In genomic region chr12:131673519-131674265, GRCh38 we compare ENCODE assay signal across 16 cellular contexts. TPM values are rescaled to one million over a fixed set of nuclear protein-coding genes. Genes with fewer than 3 reads are reported as not detected.
DNase-seq lines count a peak whose midpoint lies in the region; ATAC-seq lines count a peak whose summit lies in the region.
"Had no signal": no experiment of that assay in that cellular context is flagged by ENCODE, and none has a peak within 500 bp of the region (broad histone marks: within the 10 kb centered on the region; RNA-seq: fewer than 3 reads in every experiment).

No MANE protein-coding gene starts in this region.

- H3K18ac ChIP-seq in neuronal stem cell (ENCODE audit: low read length) = no peak overlapping the region
- no peak overlapping the region for H3K18ac ChIP-seq in mesendoderm (ENCODE audit: low read length)

- H3K4ac ChIP-seq in neuronal stem cell (ENCODE audit: low read length) = no peak overlapping the region
- no peak overlapping the region for H3K4ac ChIP-seq in mesendoderm (ENCODE audit: low read depth, low read length)

- no peak for ATAC-seq in GM21367 (IDR thresholded peaks at IDR 0.05; ENCODE audit: unreplicated experiment)
- ATAC-seq: activated CD8-positive, alpha-beta memory T cell treated with anti-CD3 and anti-CD28 coated beads, Interleukin-2, amount 10 ng/mL, durations not matched to agents 7 days and 5 days; SK-N-SH treated with all-trans-retinoic acid at 6 μM for 48 hours had no signal

- H3K27ac ChIP-seq in caudate nucleus (ENCODE audit: low read depth, low read length) (peak overlapping the region; percentile 46), neuronal stem cell (replicated peaks; ENCODE audit: low read length) (no peak overlapping the region), mesendoderm (ENCODE audit: low read depth, low read length) (no peak overlapping the region)

- H2BK120ac ChIP-seq in neuronal stem cell (ENCODE audit: low read depth, low read length) = no peak overlapping the region
- H2BK120ac ChIP-seq in mesendoderm (ENCODE audit: low read depth, low read length) = no peak overlapping the region

- H2BK12ac ChIP-seq in neuronal stem cell (ENCODE audit: low read length) = no peak overlapping the region

- no CpG with 5 or more reads among the region's 15 CpGs for WGBS in neuronal stem cell (ENCODE audit: extremely low coverage in 2 of 2, insufficient read length in 2 of 2, insufficient replicate concordance in 1 of 2), 2 donors
- WGBS in mesendoderm (ENCODE audit: extremely low coverage, insufficient coverage, low lambda C conversion rate) = no CpG with 5 or more reads among the region's 15 CpGs

- no peaks in the 10 kb centered on the region for H3K9me3 ChIP-seq in MG63
- peaks cover 7 to 8% of the 10 kb centered on the region in 2 donors for H3K9me3 ChIP-seq in neuronal stem cell (replicated peaks in 1 of 2; ENCODE audit: control insufficient read depth in 2 of 2, insufficient read depth in 1 of 2, low read depth in 1 of 2, low read length in 2 of 2)

- H3K4me2 ChIP-seq in neuronal stem cell (ENCODE audit: insufficient read depth, low read length, poor library complexity, severe bottlenecking) (no peak overlapping the region), mesendoderm (ENCODE audit: low read length) (no peak overlapping the region)

- H3K14ac ChIP-seq in neuronal stem cell (ENCODE audit: low read length) = no peak overlapping the region

- H3K79me2 ChIP-seq in mesendoderm (ENCODE audit: control insufficient read depth, insufficient read depth, low read length) = no peaks in the 10 kb centered on the region

- H2AFZ ChIP-seq in neuronal stem cell (ENCODE audit: low read length) = no peak overlapping the region

- H3K56ac ChIP-seq in mesendoderm (ENCODE audit: low read length) = no peak overlapping the region

- H3K79me1 ChIP-seq in neuronal stem cell (ENCODE audit: low read depth, low read length) = no peaks in the 10 kb centered on the region
- no peaks in the 10 kb centered on the region for H3K79me1 ChIP-seq in mesendoderm (ENCODE audit: low read length)

- H4K91ac ChIP-seq in neuronal stem cell (ENCODE audit: low read depth, low read length, poor library complexity) = no peak overlapping the region

- H3K9ac ChIP-seq in neuronal stem cell (ENCODE audit: low read depth, low read length, poor library complexity) (no peak overlapping the region), mesendoderm (ENCODE audit: low read length) (no peak overlapping the region)

- H3K4me1 ChIP-seq in neuronal stem cell (ENCODE audit: control insufficient read depth in 2 of 2, insufficient read depth in 1 of 2, low read depth in 1 of 2, low read length in 2 of 2) (no peaks in the 10 kb centered on the region), mesendoderm (ENCODE audit: control insufficient read depth, low read depth, low read length) (no peaks in the 10 kb centered on the region)

- peaks cover 25% of the 10 kb centered on the region for H3K27me3 ChIP-seq in MG63
- no peaks in the 10 kb centered on the region for H3K27me3 ChIP-seq in neuronal stem cell (ENCODE audit: control insufficient read depth in 3 of 3, insufficient read depth in 3 of 3, low read depth in 1 of 3, low read length in 3 of 3)
- H3K27me3 ChIP-seq in mesendoderm (ENCODE audit: insufficient read depth, low read length, poor library complexity) = no peaks in the 10 kb centered on the region

- H2AK5ac ChIP-seq in neuronal stem cell (ENCODE audit: low read depth, low read length) (no peak overlapping the region), mesendoderm (ENCODE audit: low read length) (no peak overlapping the region)

- H3K4me3 ChIP-seq in MG63 (no peak overlapping the region), neuronal stem cell (ENCODE audit: low read length in 2 of 2) (peak overlapping the region in 1 of 2 donors; percentile 30), mesendoderm (ENCODE audit: low read length) (no peak overlapping the region)

- H4K8ac ChIP-seq in neuronal stem cell (ENCODE audit: low read depth, low read length) = peak overlapping the region; percentile 31
- H4K8ac ChIP-seq in mesendoderm (ENCODE audit: low read depth, low read length) = no peak overlapping the region

- H3K23ac ChIP-seq in neuronal stem cell (ENCODE audit: low read depth, low read length, poor library complexity) (peak overlapping the region; percentile 36), mesendoderm (ENCODE audit: low read length) (no peak overlapping the region)

- no peak overlapping the region for H2BK15ac ChIP-seq in neuronal stem cell (ENCODE audit: low read length)
- H2BK15ac ChIP-seq in mesendoderm (replicated peaks; ENCODE audit: low read depth) = no peak overlapping the region

- H3K36me3 ChIP-seq in MG63 = no peaks in the 10 kb centered on the region
- H3K36me3 ChIP-seq in neuronal stem cell (replicated peaks in 1 of 2; ENCODE audit: control insufficient read depth in 2 of 2, insufficient read depth in 2 of 2, low read length in 2 of 2) = no peaks in the 10 kb centered on the region
- H3K36me3 ChIP-seq in mesendoderm (ENCODE audit: control insufficient read depth, insufficient read depth, low read length) = no peaks in the 10 kb centered on the region

- no peak overlapping the region for H4K5ac ChIP-seq in mesendoderm (ENCODE audit: low read length)

- DNase-seq in DMS53 treated with DMSO at 0.1 percent for 48 hours (lab: John Stamatoyannopoulos, UW; ENCODE audit: unreplicated experiment) (peak; percentile 28), MG63 (peak; percentile 61), caudate nucleus (lab: John Stamatoyannopoulos, UW) (peak in 8 of 61 donors; percentile 6 to 40 (median 12)), neuronal stem cell (ENCODE audit: low spot score) (no peak), NCI-H1417 treated with DMSO at 0.1 percent for 48 hours (lab: John Stamatoyannopoulos, UW) (no peak), mesendoderm (no peak)
- DNase-seq in activated CD4-positive, alpha-beta T cell treated with anti-CD3 and anti-CD28 coated beads, Interleukin-2, amount 50 U/mL, for 1 hour = no peak
- DNase-seq: activated B cell treated with CpG ODN at 0.5 μM for 24 hours; activated CD8-positive, alpha-beta memory T cell treated with anti-CD3 and anti-CD28 coated beads, Interleukin-2, amount 10 ng/mL, durations not matched to agents 7 days and 5 days; activated naive CD4-positive, alpha-beta T cell treated with Interleukin-2 at 50 U/mL for 16 hours; erythroblast; GF-D8; KG1; NCI-H2029 treated with DMSO at 0.1 percent for 48 hours had no signal

- H2BK5ac ChIP-seq in neuronal stem cell (ENCODE audit: low read length) (no peak overlapping the region), mesendoderm (ENCODE audit: low read length) (no peak overlapping the region)

RNA-seq across cellular contexts. Expression of gene SFSWAP, which starts 37.2 kb away (rescaled TPM):
- total RNA-seq in MG63 (2014; rRNA removed; shearing (Covaris generic); ENCODE audit: low replicate concordance) = 17.3 and 19.3 TPM in 2 replicates
- 48.1 TPM for polyA plus RNA-seq in neuronal stem cell (2013, experiment 1 of 2)
- polyA plus RNA-seq in neuronal stem cell (2013, experiment 2 of 2) = 50.5 TPM
- polyA plus RNA-seq in mesendoderm (2013, experiment 1 of 2) = 41.8 TPM
- polyA plus RNA-seq in mesendoderm (2013, experiment 2 of 2) = 41.7 TPM

Comparison
In these comparisons a context has a peak if more than half of its experiments do, and no peak if none do; other contexts are left out.
1. DNase-seq: peak in DMS53 treated with DMSO at 0.1 percent for 48 hours (single experiment) and MG63 (single experiment); none in neuronal stem cell (single experiment), activated CD4-positive, alpha-beta T cell treated with anti-CD3 and anti-CD28 coated beads, Interleukin-2, amount 50 U/mL, for 1 hour (single experiment), NCI-H1417 treated with DMSO at 0.1 percent for 48 hours (single experiment) and mesendoderm (single experiment).